ENCODE assay signal across 8 cellular contexts in genomic region chr7:92135100-92135429, GRCh38.
A peak's percentile ranks its signal among the peaks of the same experiment; 100 is the strongest.
DNase-seq lines count a peak whose midpoint lies in the region; ATAC-seq and TF ChIP-seq lines count a peak whose summit lies in the region.

No MANE protein-coding gene starts in this region.

- no peak for ATAC-seq in HG03175 (IDR thresholded peaks at IDR 0.05; ENCODE audit: unreplicated experiment)
- ATAC-seq in GM21423 (IDR thresholded peaks at IDR 0.05; ENCODE audit: unreplicated experiment) = no peak

- no peaks in the 10 kb centered on the region for H3K9me3 ChIP-seq in SU-DHL-6 (ENCODE audit: insufficient read depth, low read length)

- H3K36me3 Mint-ChIP-seq in nephron (ENCODE audit: low read depth) = peaks cover 11% of the 10 kb centered on the region

- peak; percentile 81 for TF ChIP-seq POLR2A in erythroblast (IDR thresholded peaks at IDR 0.05; ENCODE audit: low read length)

- H3K9ac ChIP-seq in SU-DHL-6 (ENCODE audit: low read length) = peak overlapping the region; percentile 86

- H3K36me3 ChIP-seq in SU-DHL-6 (ENCODE audit: low read length) = peaks cover 20% of the 10 kb centered on the region

- H3F3A ChIP-seq in SU-DHL-6 (ENCODE audit: insufficient read depth) = peaks cover 18% of the 10 kb centered on the region; the same call in 1 of the 2 replicates

- peak overlapping the region; percentile 97 to 100 (median 99) for H3K4me3 Mint-ChIP-seq in nephron

- H3K4me2 ChIP-seq in SU-DHL-6 (ENCODE audit: low read depth, low read length, poor library complexity, severe bottlenecking) = peak overlapping the region; percentile 83

- peaks cover 44% of the 10 kb centered on the region for H3K4me1 Mint-ChIP-seq in nephron

- H3K79me2 ChIP-seq in SU-DHL-6 (ENCODE audit: insufficient read depth, low read length) = peaks cover 42% of the 10 kb centered on the region

- H3K27me3 Mint-ChIP-seq in nephron (ENCODE audit: low read depth) = no peaks in the 10 kb centered on the region

- no peak for TF ChIP-seq CTCF in HL-60 (IDR thresholded peaks at IDR 0.05; ENCODE audit: insufficient read depth, low read length)
- no peak for TF ChIP-seq CTCF in SU-DHL-6 (IDR thresholded peaks at IDR 0.05; ENCODE audit: insufficient read depth, low read length, poor library complexity, severe bottlenecking)
- TF ChIP-seq CTCF in nephron (IDR thresholded peaks at IDR 0.05; ENCODE audit: unreplicated experiment in 3 of 3) = no peak

- peak overlapping the region; percentile 46 for H2AFZ ChIP-seq in SU-DHL-6 (ENCODE audit: low read depth, low read length, severe bottlenecking)

- peak overlapping the region; percentile 100 for H3K27ac Mint-ChIP-seq in nephron

- H3K9me2 ChIP-seq in SU-DHL-6 (replicated peaks; ENCODE audit: insufficient read depth, low read length) = no peaks in the 10 kb centered on the region

- H4K20me1 ChIP-seq in SU-DHL-6 (ENCODE audit: low read depth, low read length) = peaks cover 30% of the 10 kb centered on the region

- no peaks in the 10 kb centered on the region for H3K9me3 Mint-ChIP-seq in nephron

- H3K4me3 ChIP-seq in HL-60 (replicated peaks; ENCODE audit: insufficient read depth, low read length) (peak overlapping the region; percentile 93), SU-DHL-6 (ENCODE audit: insufficient read depth, low read length, poor library complexity, severe bottlenecking) (peak overlapping the region; percentile 87)

- H3K27me3 ChIP-seq in HL-60 (ENCODE audit: insufficient read depth, poor library complexity, severe bottlenecking) (no peaks in the 10 kb centered on the region), SU-DHL-6 (ENCODE audit: low read length) (no peaks in the 10 kb centered on the region)

- H3K27ac ChIP-seq in HL-60 (replicated peaks) (peak overlapping the region; percentile 92), SU-DHL-6 (ENCODE audit: low read depth, low read length) (peak overlapping the region; percentile 89)

- DNase-seq in DMS 273 (lab: John Stamatoyannopoulos, UW; ENCODE audit: unreplicated experiment) (peak; percentile 76), HL-60 (ENCODE audit: low read depth in 1 of 2, low spot score in 1 of 2) (no peak), erythroblast (lab: John Stamatoyannopoulos, UW) (peak in 1 of 2 experiments; percentile 65), ecto neural progenitor cell (ENCODE audit: low spot score) (no peak)
